In the genomic region with DNA sequence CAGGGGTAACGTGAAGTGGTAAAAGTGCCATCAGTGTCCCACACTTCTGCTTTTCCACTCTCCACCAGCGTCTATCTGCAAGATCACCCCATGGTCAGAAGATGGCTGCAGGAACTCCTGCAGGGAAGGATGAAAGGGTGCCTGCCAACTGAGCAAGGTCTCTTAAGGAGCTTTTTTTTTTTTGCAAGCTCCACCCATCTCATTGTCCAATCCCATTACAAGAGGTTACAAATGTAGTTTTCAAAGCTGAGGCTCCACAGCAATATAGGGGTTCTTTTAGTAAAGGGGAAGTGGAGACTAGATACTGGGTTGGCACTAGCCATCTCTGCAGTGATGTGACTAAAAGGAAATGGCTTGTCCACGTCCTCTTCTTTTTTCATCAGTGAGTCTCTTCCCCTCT, we compare ENCODE assay signal across 20 cellular contexts. TPM values are rescaled to one million over a fixed set of nuclear protein-coding genes. Genes with fewer than 3 reads are reported as not detected.
DNase-seq lines count a peak whose midpoint lies in the region; ATAC-seq lines count a peak whose summit lies in the region.
"Had no signal": no experiment of that assay in that cellular context is flagged by ENCODE, and none has a peak within 500 bp of the region (broad histone marks: within the 10 kb centered on the region; RNA-seq: fewer than 3 reads in every experiment).

No MANE protein-coding gene starts in this region.

- ATAC-seq in GM18498 (IDR thresholded peaks at IDR 0.05; ENCODE audit: unreplicated experiment) (peak; percentile 48), HG03060 (IDR thresholded peaks at IDR 0.05; ENCODE audit: low read depth, unreplicated experiment) (peak; percentile 40), T-helper 17 cell (peak; percentile 67)
- peak; percentile 79 for ATAC-seq in naive thymus-derived CD4-positive, alpha-beta T cell
- no peak for ATAC-seq in activated CD8-positive, alpha-beta memory T cell treated with anti-CD3 and anti-CD28 coated beads, Interleukin-2, amount 10 ng/mL, durations not matched to agents 7 days and 5 days
- ATAC-seq: activated CD8-positive, alpha-beta T cell treated with anti-CD3 and anti-CD28 coated beads, Interleukin-2, amount 10 ng/mL, durations not matched to agents 7 days and 5 days; activated naive CD4-positive, alpha-beta T cell treated with anti-CD3 and anti-CD28 coated beads, Interleukin-2, amount 50 U/mL, for 72 hours had no signal

- H3K4me1 ChIP-seq in naive thymus-derived CD4-positive, alpha-beta T cell (ENCODE audit: control insufficient read depth in 2 of 2, insufficient read depth in 2 of 2, low read length in 2 of 2), result no peaks in the 10 kb centered on the region
- H3K4me1 ChIP-seq: parathyroid adenoma had no signal

- no peak overlapping the region for H3K27ac Mint-ChIP-seq in T-helper 17 cell
- H3K27ac Mint-ChIP-seq in naive thymus-derived CD4-positive, alpha-beta T cell, result no peak overlapping the region
- no peak overlapping the region for H3K27ac Mint-ChIP-seq in activated CD8-positive, alpha-beta memory T cell treated with anti-CD3 and anti-CD28 coated beads, Interleukin-2, amount 10 ng/mL, durations not matched to agents 7 days and 5 days
- H3K27ac Mint-ChIP-seq: activated CD8-positive, alpha-beta T cell treated with anti-CD3 and anti-CD28 coated beads, Interleukin-2, amount 10 ng/mL, durations not matched to agents 7 days and 5 days; activated naive CD4-positive, alpha-beta T cell treated with anti-CD3 and anti-CD28 coated beads, Interleukin-2, amount 50 U/mL, for 72 hours; natural killer cell had no signal

- CTCF ChIA-PET in naive thymus-derived CD4-positive, alpha-beta T cell (lab: Charles Lee), result interaction anchor here (0.6 kb wide), 2 partner anchors 472 to 753 kb away, joined by 3 to 5 read pairs; no protein-coding TSS in a partner anchor
- CTCF ChIA-PET in activated CD8-positive, alpha-beta memory T cell treated with anti-CD3 and anti-CD28 coated beads, Interleukin-2, amount 10 ng/mL, durations not matched to agents 7 days and 5 days (lab: Charles Lee), result no interaction called here

- no peaks in the 10 kb centered on the region for H3K9me3 ChIP-seq in T-helper 17 cell (ENCODE audit: control insufficient read depth, low read length, poor library complexity, severe bottlenecking)
- H3K9me3 ChIP-seq in naive thymus-derived CD4-positive, alpha-beta T cell (ENCODE audit: control insufficient read depth in 2 of 3, low read length in 3 of 3), result no peaks in the 10 kb centered on the region

- H3K36me3 ChIP-seq in naive thymus-derived CD4-positive, alpha-beta T cell (ENCODE audit: control insufficient read depth in 2 of 3, insufficient read depth in 3 of 3, low read length in 3 of 3), result no peaks in the 10 kb centered on the region
- H3K36me3 ChIP-seq: WERI-Rb-1 had no signal

- no peak overlapping the region for H3K4me3 Mint-ChIP-seq in T-helper 17 cell
- no peak overlapping the region for H3K4me3 Mint-ChIP-seq in naive thymus-derived CD4-positive, alpha-beta T cell
- H3K4me3 Mint-ChIP-seq in activated CD8-positive, alpha-beta memory T cell treated with anti-CD3 and anti-CD28 coated beads, Interleukin-2, amount 10 ng/mL, durations not matched to agents 7 days and 5 days, result no peak overlapping the region
- H3K4me3 Mint-ChIP-seq: activated CD8-positive, alpha-beta T cell treated with anti-CD3 and anti-CD28 coated beads, Interleukin-2, amount 10 ng/mL, durations not matched to agents 7 days and 5 days; natural killer cell had no signal

- DNase-seq in T-helper 17 cell (no peak), NCI-H2171 treated with DMSO at 0.1 percent for 48 hours (lab: John Stamatoyannopoulos, UW) (no peak), HuH-7.5 (ENCODE audit: low spot score) (no peak)
- no peak for DNase-seq in naive thymus-derived CD4-positive, alpha-beta T cell
- no peak for DNase-seq in activated CD8-positive, alpha-beta memory T cell treated with anti-CD3 and anti-CD28 coated beads, Interleukin-2, amount 10 ng/mL, durations not matched to agents 7 days and 5 days
- DNase-seq: activated CD8-positive, alpha-beta T cell treated with anti-CD3 and anti-CD28 coated beads, Interleukin-2, amount 10 ng/mL, durations not matched to agents 7 days and 5 days; H7; kidney; mammary epithelial cell; natural killer cell; NCI-H1436 treated with DMSO at 0.1 percent for 48 hours; NCI-H82; stimulated activated CD4-positive, alpha-beta T cell treated with anti-CD3 and anti-CD28 coated beads, Interleukin-4, amount 100 ng/mL, for 24 hours; WERI-Rb-1 had no signal

- peaks cover 8% of the 10 kb centered on the region for H3K4me1 Mint-ChIP-seq in T-helper 17 cell
- peaks cover 0 to 13% (median 9%) of the 10 kb centered on the region in 7 donors for H3K4me1 Mint-ChIP-seq in naive thymus-derived CD4-positive, alpha-beta T cell
- H3K4me1 Mint-ChIP-seq in activated CD8-positive, alpha-beta memory T cell treated with anti-CD3 and anti-CD28 coated beads, Interleukin-2, amount 10 ng/mL, durations not matched to agents 7 days and 5 days, result peaks cover 6% of the 10 kb centered on the region

- peaks cover 88% of the 10 kb centered on the region for H3K27me3 Mint-ChIP-seq in T-helper 17 cell
- H3K27me3 Mint-ChIP-seq in naive thymus-derived CD4-positive, alpha-beta T cell, result peaks cover 60 to 81% (median 67%) of the 10 kb centered on the region in 5 donors
- H3K27me3 Mint-ChIP-seq in activated CD8-positive, alpha-beta memory T cell treated with anti-CD3 and anti-CD28 coated beads, Interleukin-2, amount 10 ng/mL, durations not matched to agents 7 days and 5 days, result peaks cover 82% of the 10 kb centered on the region

- intact Hi-C loops in naive thymus-derived CD4-positive, alpha-beta T cell (cut with micrococcal nuclease), result no loop called here

- no peak overlapping the region for H3K4me3 ChIP-seq in naive thymus-derived CD4-positive, alpha-beta T cell (ENCODE audit: low read length)
- H3K4me3 ChIP-seq: coronary artery had no signal

- H3K36me3 Mint-ChIP-seq in T-helper 17 cell (ENCODE audit: low read depth), result peaks cover 8% of the 10 kb centered on the region
- no peaks in the 10 kb centered on the region for H3K36me3 Mint-ChIP-seq in naive thymus-derived CD4-positive, alpha-beta T cell
- no peaks in the 10 kb centered on the region for H3K36me3 Mint-ChIP-seq in activated CD8-positive, alpha-beta memory T cell treated with anti-CD3 and anti-CD28 coated beads, Interleukin-2, amount 10 ng/mL, durations not matched to agents 7 days and 5 days
- H3K36me3 Mint-ChIP-seq: natural killer cell had no signal

- peaks cover 0 to 2% (median 0%) of the 10 kb centered on the region in 11 donors for H3K9me3 Mint-ChIP-seq in naive thymus-derived CD4-positive, alpha-beta T cell
- no peaks in the 10 kb centered on the region for H3K9me3 Mint-ChIP-seq in activated CD8-positive, alpha-beta memory T cell treated with anti-CD3 and anti-CD28 coated beads, Interleukin-2, amount 10 ng/mL, durations not matched to agents 7 days and 5 days (ENCODE audit: low read depth)
- H3K9me3 Mint-ChIP-seq: activated naive CD4-positive, alpha-beta T cell treated with anti-CD3 and anti-CD28 coated beads, Interleukin-2, amount 50 U/mL, for 72 hours; natural killer cell had no signal

- no peak overlapping the region for H3K27ac ChIP-seq in naive thymus-derived CD4-positive, alpha-beta T cell (ENCODE audit: low read depth, low read length)
- H3K27ac ChIP-seq: coronary artery, parathyroid adenoma, RWPE1, WERI-Rb-1 had no signal

- H3K27me3 ChIP-seq in naive thymus-derived CD4-positive, alpha-beta T cell (ENCODE audit: control insufficient read depth in 2 of 2, insufficient read depth in 2 of 2, low read length in 2 of 2), result peaks cover 4 to 7% of the 10 kb centered on the region in 2 donors

- POLR2A ChIA-PET in naive thymus-derived CD4-positive, alpha-beta T cell (lab: Charles Lee), result no interaction called here

RNA-seq across cellular contexts. Expression of a gene that starts 5.9 kb away (rescaled TPM):
- under 1 TPM in 1 of 2 donors, not detected in 1; 0.37 TPM for total RNA-seq in T-helper 17 cell
- total RNA-seq in naive thymus-derived CD4-positive, alpha-beta T cell, result 1 to 10 TPM in 1 of 5 experiments, under 1 TPM in 2, not detected in 2; 0.42 to 1.2 (median 0.84) TPM
- not detected for polyA plus RNA-seq in naive thymus-derived CD4-positive, alpha-beta T cell
- not detected for total RNA-seq in activated CD8-positive, alpha-beta memory T cell treated with anti-CD3 and anti-CD28 coated beads, Interleukin-2, amount 10 ng/mL, durations not matched to agents 7 days and 5 days
- total RNA-seq: activated CD8-positive, alpha-beta T cell treated with anti-CD3 and anti-CD28 coated beads, Interleukin-2, amount 10 ng/mL, durations not matched to agents 7 days and 5 days; activated naive CD4-positive, alpha-beta T cell treated with anti-CD3 and anti-CD28 coated beads, Interleukin-2, amount 50 U/mL, for 72 hours had no signal
